24 cellular contexts compared by ENCODE assay signal in the genomic region with DNA sequence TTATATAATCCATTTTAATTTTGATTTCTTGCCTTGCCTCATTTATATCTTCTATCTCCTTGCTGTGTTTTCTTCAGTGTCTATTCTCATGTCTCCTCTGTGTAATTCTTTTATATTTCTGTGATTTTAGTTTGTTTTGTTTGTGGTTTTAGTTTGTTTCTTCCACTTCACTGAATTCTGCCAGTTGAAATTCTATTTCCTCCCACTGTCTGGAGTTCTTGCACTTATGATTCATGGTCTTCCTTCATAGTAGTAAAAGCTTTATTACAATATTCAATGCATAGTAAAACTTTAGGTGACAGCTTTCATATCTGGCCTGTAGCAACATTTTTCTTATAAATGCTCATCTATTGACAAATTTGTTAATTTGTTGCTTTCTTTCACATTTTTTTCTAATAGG.
"Had no signal": no experiment of that assay in that cellular context is flagged by ENCODE, and none has a peak within 500 bp of the region (broad histone marks: within the 10 kb centered on the region; RNA-seq: fewer than 3 reads in every experiment).

No MANE protein-coding gene starts in this region.

- H3K4me2 ChIP-seq: hepatocyte, neural progenitor cell had no signal

- H3K9me3 ChIP-seq: breast epithelium, esophagus squamous epithelium, left lung, psoas muscle, right lobe of liver, stomach, vagina had no signal

- H3K4me1 ChIP-seq: breast epithelium, esophagus squamous epithelium, left lung, neural progenitor cell, psoas muscle, right lobe of liver, stomach, vagina had no signal

- H2AFZ ChIP-seq: hepatocyte, neural progenitor cell had no signal

- H3K27me3 ChIP-seq: breast epithelium, esophagus squamous epithelium, hepatocyte, left lung, neural progenitor cell, right lobe of liver, stomach, vagina had no signal

- H3K36me3 ChIP-seq: breast epithelium, esophagus squamous epithelium, left lung, neural progenitor cell, right lobe of liver, stomach, vagina had no signal

- H3K9ac ChIP-seq: neural progenitor cell had no signal

- DNase-seq: activated CD4-positive, alpha-beta memory T cell treated with anti-CD3 and anti-CD28 coated beads for 36 hours; activated CD4-positive, alpha-beta T cell treated with anti-CD3 and anti-CD28 coated beads for 36 hours; activated CD8-positive, alpha-beta memory T cell treated with anti-CD3 and anti-CD28 coated beads, Interleukin-2, amount 10 ng/mL, durations not matched to agents 7 days and 5 days; activated naive CD4-positive, alpha-beta T cell; activated naive CD8-positive, alpha-beta T cell treated with anti-CD3 and anti-CD28 coated beads, Interleukin-2, amount 10 ng/mL, durations not matched to agents 7 days and 5 days; cerebellar nuclear complex; dermis blood vessel endothelial cell; effector memory CD4-positive, alpha-beta T cell; esophagus squamous epithelium; islet precursor cell; left lung; naive B cell; psoas muscle; right lobe of liver; stimulated activated CD4-positive, alpha-beta T cell treated with anti-CD3 and anti-CD28 coated beads, Interleukin-4, amount 100 ng/mL, for 24 hours; stomach; T-cell; trophoblast cell had no signal

- ATAC-seq: activated CD4-positive, alpha-beta T cell treated with anti-CD3 and anti-CD28 coated beads for 36 hours; activated CD8-positive, alpha-beta memory T cell treated with anti-CD3 and anti-CD28 coated beads, Interleukin-2, amount 10 ng/mL, durations not matched to agents 7 days and 5 days; left lung; psoas muscle; right lobe of liver; stimulated activated effector memory CD8-positive, alpha-beta T cell treated with anti-CD3 and anti-CD28 coated beads, Interleukin-12 subunit alpha, Interleukin-12 subunit beta, amount 100 ng/mL, for 72 hours; T-cell; WTC11 had no signal

- H3K4me3 ChIP-seq: breast epithelium, esophagus squamous epithelium, hepatocyte, left lung, neural progenitor cell, psoas muscle, right lobe of liver, stomach, vagina had no signal

- H3K27ac ChIP-seq: breast epithelium, esophagus squamous epithelium, hepatocyte, left lung, neural progenitor cell, psoas muscle, right lobe of liver, stomach, vagina had no signal
